ENCODE assay signal across 2 cellular contexts in the genomic region with DNA sequence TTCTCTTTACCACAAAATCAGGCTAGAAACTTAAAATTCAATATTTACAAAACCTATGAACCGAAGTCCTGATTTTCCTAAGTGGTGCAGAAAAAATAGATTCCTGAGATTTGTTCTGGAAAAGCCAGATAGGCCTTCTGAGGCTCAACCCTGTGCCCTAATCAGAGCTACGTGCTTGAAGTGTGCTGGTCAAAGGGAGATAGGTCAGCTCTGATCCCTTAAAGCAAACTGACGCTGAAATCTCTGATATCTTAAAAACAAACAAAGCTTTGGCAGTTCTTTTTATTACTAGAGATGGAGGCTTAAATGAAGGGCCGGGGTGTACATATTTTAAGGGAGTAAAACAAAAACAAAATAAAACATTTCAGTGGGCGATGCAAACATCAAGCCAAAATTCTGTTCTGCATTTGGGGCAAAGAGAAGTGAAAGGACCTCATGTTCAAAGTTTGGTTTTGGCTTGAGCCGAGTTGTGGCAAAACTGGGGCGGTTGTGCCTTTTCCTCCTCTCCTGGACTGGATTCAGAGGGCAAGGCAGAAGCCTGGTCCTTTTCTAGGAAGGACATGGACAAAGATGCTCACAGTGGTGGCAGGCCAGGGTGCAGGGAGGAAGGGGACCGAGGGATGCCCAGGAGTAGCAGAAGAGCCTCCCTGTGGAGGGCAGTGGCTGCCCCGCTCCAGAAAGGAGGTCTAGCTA.
TF ChIP-seq lines count a peak whose summit lies in the region.

No MANE protein-coding gene starts in this region.

TF ChIP-seq in IMR-90, 13 proteins besides CTCF, POLR2A, EP300 and RAD21:
- TF ChIP-seq, protein P1, sequence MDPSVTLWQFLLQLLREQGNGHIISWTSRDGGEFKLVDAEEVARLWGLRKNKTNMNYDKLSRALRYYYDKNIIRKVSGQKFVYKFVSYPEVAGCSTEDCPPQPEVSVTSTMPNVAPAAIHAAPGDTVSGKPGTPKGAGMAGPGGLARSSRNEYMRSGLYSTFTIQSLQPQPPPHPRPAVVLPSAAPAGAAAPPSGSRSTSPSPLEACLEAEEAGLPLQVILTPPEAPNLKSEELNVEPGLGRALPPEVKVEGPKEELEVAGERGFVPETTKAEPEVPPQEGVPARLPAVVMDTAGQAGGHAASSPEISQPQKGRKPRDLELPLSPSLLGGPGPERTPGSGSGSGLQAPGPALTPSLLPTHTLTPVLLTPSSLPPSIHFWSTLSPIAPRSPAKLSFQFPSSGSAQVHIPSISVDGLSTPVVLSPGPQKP (IDR thresholded peaks at IDR 0.05; ENCODE audit: borderline replicate concordance, low read depth, low read length): no peak
- TF ChIP-seq MAFK (IDR thresholded peaks at IDR 0.05; ENCODE audit: low read depth, low read length) (no peak), RCOR1 (IDR thresholded peaks at IDR 0.05; ENCODE audit: insufficient replicate concordance, low read length) (no peak), CHD1 (IDR thresholded peaks at IDR 0.05; ENCODE audit: low read depth, low read length) (no peak), BHLHE40 (IDR thresholded peaks at IDR 0.05; ENCODE audit: low read depth, low read length) (no peak), NFE2L2 (IDR thresholded peaks at IDR 0.05; ENCODE audit: low read depth, low read length) (no peak), RFX5 (IDR thresholded peaks at IDR 0.05; ENCODE audit: low read depth, low read length) (no peak), SMC3 (IDR thresholded peaks at IDR 0.05; ENCODE audit: low read depth, low read length) (no peak), FOS (IDR thresholded peaks at IDR 0.05; ENCODE audit: low read depth, low read length) (no peak), MAZ (IDR thresholded peaks at IDR 0.05; ENCODE audit: borderline replicate concordance, low read depth, low read length) (no peak), MXI1 (IDR thresholded peaks at IDR 0.05; ENCODE audit: borderline replicate concordance, low read depth, low read length) (no peak)
- TF ChIP-seq, protein P2, sequence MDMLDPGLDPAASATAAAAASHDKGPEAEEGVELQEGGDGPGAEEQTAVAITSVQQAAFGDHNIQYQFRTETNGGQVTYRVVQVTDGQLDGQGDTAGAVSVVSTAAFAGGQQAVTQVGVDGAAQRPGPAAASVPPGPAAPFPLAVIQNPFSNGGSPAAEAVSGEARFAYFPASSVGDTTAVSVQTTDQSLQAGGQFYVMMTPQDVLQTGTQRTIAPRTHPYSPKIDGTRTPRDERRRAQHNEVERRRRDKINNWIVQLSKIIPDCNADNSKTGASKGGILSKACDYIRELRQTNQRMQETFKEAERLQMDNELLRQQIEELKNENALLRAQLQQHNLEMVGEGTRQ (IDR thresholded peaks at IDR 0.05; ENCODE audit: low read depth, low read length): no peak

TF ChIP-seq in SK-N-SH, 30 proteins besides CTCF, POLR2A, EP300 and RAD21:
- TF ChIP-seq, protein P3, sequence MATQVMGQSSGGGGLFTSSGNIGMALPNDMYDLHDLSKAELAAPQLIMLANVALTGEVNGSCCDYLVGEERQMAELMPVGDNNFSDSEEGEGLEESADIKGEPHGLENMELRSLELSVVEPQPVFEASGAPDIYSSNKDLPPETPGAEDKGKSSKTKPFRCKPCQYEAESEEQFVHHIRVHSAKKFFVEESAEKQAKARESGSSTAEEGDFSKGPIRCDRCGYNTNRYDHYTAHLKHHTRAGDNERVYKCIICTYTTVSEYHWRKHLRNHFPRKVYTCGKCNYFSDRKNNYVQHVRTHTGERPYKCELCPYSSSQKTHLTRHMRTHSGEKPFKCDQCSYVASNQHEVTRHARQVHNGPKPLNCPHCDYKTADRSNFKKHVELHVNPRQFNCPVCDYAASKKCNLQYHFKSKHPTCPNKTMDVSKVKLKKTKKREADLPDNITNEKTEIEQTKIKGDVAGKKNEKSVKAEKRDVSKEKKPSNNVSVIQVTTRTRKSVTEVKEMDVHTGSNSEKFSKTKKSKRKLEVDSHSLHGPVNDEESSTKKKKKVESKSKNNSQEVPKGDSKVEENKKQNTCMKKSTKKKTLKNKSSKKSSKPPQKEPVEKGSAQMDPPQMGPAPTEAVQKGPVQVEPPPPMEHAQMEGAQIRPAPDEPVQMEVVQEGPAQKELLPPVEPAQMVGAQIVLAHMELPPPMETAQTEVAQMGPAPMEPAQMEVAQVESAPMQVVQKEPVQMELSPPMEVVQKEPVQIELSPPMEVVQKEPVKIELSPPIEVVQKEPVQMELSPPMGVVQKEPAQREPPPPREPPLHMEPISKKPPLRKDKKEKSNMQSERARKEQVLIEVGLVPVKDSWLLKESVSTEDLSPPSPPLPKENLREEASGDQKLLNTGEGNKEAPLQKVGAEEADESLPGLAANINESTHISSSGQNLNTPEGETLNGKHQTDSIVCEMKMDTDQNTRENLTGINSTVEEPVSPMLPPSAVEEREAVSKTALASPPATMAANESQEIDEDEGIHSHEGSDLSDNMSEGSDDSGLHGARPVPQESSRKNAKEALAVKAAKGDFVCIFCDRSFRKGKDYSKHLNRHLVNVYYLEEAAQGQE (IDR thresholded peaks at IDR 0.05; ENCODE audit: low read depth, low read length): no peak
- no peak for TF ChIP-seq TAF1 (IDR thresholded peaks at IDR 0.05; ENCODE audit: borderline replicate concordance, low read depth, low read length)
- no peak for TF ChIP-seq FOXJ3 (CRISPR knock-in tag; IDR thresholded peaks at IDR 0.05)
- no peak for TF ChIP-seq TCF12 (IDR thresholded peaks at IDR 0.05)
- TF ChIP-seq FOXM1 (IDR thresholded peaks at IDR 0.05; ENCODE audit: low read depth): no peak
- TF ChIP-seq, protein P4, sequence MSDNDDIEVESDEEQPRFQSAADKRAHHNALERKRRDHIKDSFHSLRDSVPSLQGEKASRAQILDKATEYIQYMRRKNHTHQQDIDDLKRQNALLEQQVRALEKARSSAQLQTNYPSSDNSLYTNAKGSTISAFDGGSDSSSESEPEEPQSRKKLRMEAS (IDR thresholded peaks at IDR 0.05; ENCODE audit: low read depth): no peak
- no peak for TF ChIP-seq POLR2AphosphoS5 (IDR thresholded peaks at IDR 0.05; ENCODE audit: low read depth, low read length)
- TF ChIP-seq GATA2 (CRISPR knock-in tag; IDR thresholded peaks at IDR 0.05): no peak
- no peak for TF ChIP-seq NRF1 (IDR thresholded peaks at IDR 0.05; ENCODE audit: low read depth, low read length)
- TF ChIP-seq SMC3 (IDR thresholded peaks at IDR 0.05; ENCODE audit: low read depth, low read length): no peak
- no peak for TF ChIP-seq MEF2A (IDR thresholded peaks at IDR 0.05; ENCODE audit: borderline replicate concordance, low read depth)
- TF ChIP-seq MXI1 (IDR thresholded peaks at IDR 0.05; ENCODE audit: low read depth, low read length): no peak
- TF ChIP-seq RFX5 (IDR thresholded peaks at IDR 0.05; ENCODE audit: low read length): no peak
- TF ChIP-seq EZH2phosphoT487 (IDR thresholded peaks at IDR 0.05; ENCODE audit: borderline replicate concordance, low read depth): no peak
- no peak for TF ChIP-seq RXRA (IDR thresholded peaks at IDR 0.05; ENCODE audit: borderline replicate concordance, low read depth)
